Comparison of ENCODE assay signal across 1 cellular context in genomic region chr7:101687791-101688182, GRCh38.
TF ChIP-seq lines count a peak whose summit lies in the region.

No MANE protein-coding gene starts in this region.

TF ChIP-seq in HCT116, 20 proteins besides CTCF, POLR2A, EP300 and RAD21 (continued from another document):
- TF ChIP-seq REST (IDR thresholded peaks at IDR 0.05; ENCODE audit: low read depth) (no peak), TCF7L2 (IDR thresholded peaks at IDR 0.05; ENCODE audit: borderline replicate concordance, extremely low read depth, insufficient read depth, insufficient read length) (no peak), SP1 (IDR thresholded peaks at IDR 0.05; ENCODE audit: low read depth) (no peak), CEBPB (IDR thresholded peaks at IDR 0.05; ENCODE audit: low read depth) (no peak), ZBTB33 (IDR thresholded peaks at IDR 0.05; ENCODE audit: extremely low read depth, insufficient replicate concordance, low read length) (no peak)
